6 cellular contexts compared by ENCODE assay signal in genomic region chr19:54636091-54636490, GRCh38. TPM values are rescaled to one million over a fixed set of nuclear protein-coding genes. Genes with fewer than 3 reads are reported as not detected.
"Had no signal": no experiment of that assay in that cellular context is flagged by ENCODE, and none has a peak within 500 bp of the region (broad histone marks: within the 10 kb centered on the region; RNA-seq: fewer than 3 reads in every experiment).

No MANE protein-coding gene starts in this region.

RNA-seq across cellular contexts. Expression of gene LILRB1, which starts 5.8 kb away (rescaled TPM):
- total RNA-seq: H1, H9, HepG2, HFFc6, HT1080 had no signal

RNA-seq across cellular contexts. Expression of gene LILRB4, which starts 26.7 kb away (rescaled TPM):
- total RNA-seq: GM23338, H1, H9, HepG2, HFFc6, HT1080 had no signal

RNA-seq across cellular contexts. Expression of gene LILRA1, which starts 42.7 kb away (rescaled TPM):
- total RNA-seq: GM23338, H1, H9, HepG2, HFFc6, HT1080 had no signal
